8 cellular contexts compared by ENCODE assay signal in genomic region chr16:25031132-25031440, GRCh38. TPM values are rescaled to one million over a fixed set of nuclear protein-coding genes. Genes with fewer than 3 reads are reported as not detected.
A peak's percentile ranks its signal among the peaks of the same experiment; 100 is the strongest.
DNase-seq lines count a peak whose midpoint lies in the region; ATAC-seq and TF ChIP-seq lines count a peak whose summit lies in the region.

No MANE protein-coding gene starts in this region.

- H3K36me3 Mint-ChIP-seq in T-cell = no peaks in the 10 kb centered on the region

- TF ChIP-seq POLR2A in heart left ventricle (IDR thresholded peaks at IDR 0.05) = no peak

- TF ChIP-seq CTCF in heart left ventricle (IDR thresholded peaks at IDR 0.05) (no peak), upper lobe of right lung (IDR thresholded peaks at IDR 0.05) (no peak)

- no peaks in the 10 kb centered on the region for H3K27me3 ChIP-seq in heart left ventricle
- no peaks in the 10 kb centered on the region for H3K27me3 ChIP-seq in upper lobe of right lung

- peaks cover 35 to 41% (median 37%) of the 10 kb centered on the region in 3 donors for H3K4me1 Mint-ChIP-seq in T-cell

- intact Hi-C loops in heart left ventricle (cut with DNase I) (loop anchor here in 1 of 10 donors (5.0 kb wide), 1 partner anchor 44 kb away; no protein-coding TSS in a partner anchor), left ventricle myocardium superior (cut with micrococcal nuclease) (no loop called here), left colon (cut with DNase I, micrococcal nuclease) (no loop called here), upper lobe of right lung (cut with DNase I) (no loop called here), cardiac septum (cut with DNase I) (no loop called here)

- H3K27me3 Mint-ChIP-seq in T-cell = no peaks in the 10 kb centered on the region

- H3K4me1 ChIP-seq in heart left ventricle (peaks cover 0 to 20% (median 10%) of the 10 kb centered on the region in 12 donors), upper lobe of right lung (peaks cover 7% of the 10 kb centered on the region)

- H3K9me3 ChIP-seq in heart left ventricle (no peaks in the 10 kb centered on the region), upper lobe of right lung (no peaks in the 10 kb centered on the region)

- POLR2A ChIA-PET in T-cell (lab: Charles Lee) = interaction anchor here (0.6 to 1.4 kb wide), 4 partner anchors 10 to 101 kb away, joined by 3 to 6 read pairs (median 4); partner anchors contain the start of gene ARHGAP17 (in 1 of the 2)

- peak overlapping the region; percentile 83 to 96 (median 90) for H3K4me3 Mint-ChIP-seq in T-cell

- H3K36me3 ChIP-seq in heart left ventricle = no peaks in the 10 kb centered on the region
- no peaks in the 10 kb centered on the region for H3K36me3 ChIP-seq in upper lobe of right lung

- DNase-seq in heart left ventricle (no peak), left ventricle myocardium superior (no peak), T-cell (no peak), left colon (no peak), upper lobe of right lung (no peak), putamen (ENCODE audit: low spot score) (no peak), NCI-H2227 treated with DMSO at 0.1 percent for 48 hours (lab: John Stamatoyannopoulos, UW) (no peak), cardiac septum (ENCODE audit: low spot score) (no peak)

- CTCF ChIA-PET in T-cell (lab: Charles Lee) = interaction anchor here in 1 of 2 donors (0.6 to 2.7 kb wide), 4 partner anchors 15 to 46 kb away, joined by 3 to 16 read pairs (median 4); partner anchors contain the start of gene ARHGAP17

- H3K4me3 ChIP-seq in heart left ventricle (peak overlapping the region in 9 of 12 donors; percentile 78 to 97 (median 86)), upper lobe of right lung (peak overlapping the region; percentile 81)

- H3K9me3 Mint-ChIP-seq in T-cell = no peaks in the 10 kb centered on the region

- WGBS in heart left ventricle, 4 donors = 19 to 24% (median 23%) methylated on average over 8 of the region's 8 CpGs

- no peak for ATAC-seq in heart left ventricle
- no peak for ATAC-seq in left ventricle myocardium superior
- peak in 3 of 4 experiments; percentile 1 to 3 (median 2) for ATAC-seq in T-cell (replicated peaks in 1 of 4)
- peak; percentile 0 for ATAC-seq in left colon
- ATAC-seq in upper lobe of right lung = no peak

- H3K27ac ChIP-seq in heart left ventricle = peak overlapping the region in 6 of 12 donors; percentile 33 to 61 (median 48)
- H3K27ac ChIP-seq in upper lobe of right lung = no peak overlapping the region

- H3K27ac Mint-ChIP-seq in T-cell = peak overlapping the region; percentile 90 to 95

RNA-seq across cellular contexts. Expression of gene ARHGAP17, which starts 15.9 kb away (rescaled TPM):
- 100 to 1,000 TPM in 1 of 9 donors, 10 to 100 TPM in 8; 26.3 to 105 (median 70.4) TPM for total RNA-seq in heart left ventricle
- 10 to 100 TPM; 35.1 to 38.2 TPM for polyA plus RNA-seq in heart left ventricle
- total RNA-seq in left ventricle myocardium superior = 72.2 TPM
- total RNA-seq in T-cell = 10 to 100 TPM; 61.5 to 78.1 (median 72.5) TPM
- 100 to 1,000 TPM; 107 to 129 TPM for total RNA-seq in left colon
- total RNA-seq in upper lobe of right lung = 81.6 TPM
- total RNA-seq in cardiac septum = 66.2 TPM

Comparison
In these comparisons a context has a peak if more than half of its experiments do, and no peak if none do; other contexts are left out.
1. ATAC-seq: peak in T-cell (3 of 4) and left colon (single experiment); none in heart left ventricle (0 of 4), left ventricle myocardium superior (single experiment) and upper lobe of right lung (single experiment).